Comparison of ENCODE assay signal across 8 cellular contexts in the genomic region with DNA sequence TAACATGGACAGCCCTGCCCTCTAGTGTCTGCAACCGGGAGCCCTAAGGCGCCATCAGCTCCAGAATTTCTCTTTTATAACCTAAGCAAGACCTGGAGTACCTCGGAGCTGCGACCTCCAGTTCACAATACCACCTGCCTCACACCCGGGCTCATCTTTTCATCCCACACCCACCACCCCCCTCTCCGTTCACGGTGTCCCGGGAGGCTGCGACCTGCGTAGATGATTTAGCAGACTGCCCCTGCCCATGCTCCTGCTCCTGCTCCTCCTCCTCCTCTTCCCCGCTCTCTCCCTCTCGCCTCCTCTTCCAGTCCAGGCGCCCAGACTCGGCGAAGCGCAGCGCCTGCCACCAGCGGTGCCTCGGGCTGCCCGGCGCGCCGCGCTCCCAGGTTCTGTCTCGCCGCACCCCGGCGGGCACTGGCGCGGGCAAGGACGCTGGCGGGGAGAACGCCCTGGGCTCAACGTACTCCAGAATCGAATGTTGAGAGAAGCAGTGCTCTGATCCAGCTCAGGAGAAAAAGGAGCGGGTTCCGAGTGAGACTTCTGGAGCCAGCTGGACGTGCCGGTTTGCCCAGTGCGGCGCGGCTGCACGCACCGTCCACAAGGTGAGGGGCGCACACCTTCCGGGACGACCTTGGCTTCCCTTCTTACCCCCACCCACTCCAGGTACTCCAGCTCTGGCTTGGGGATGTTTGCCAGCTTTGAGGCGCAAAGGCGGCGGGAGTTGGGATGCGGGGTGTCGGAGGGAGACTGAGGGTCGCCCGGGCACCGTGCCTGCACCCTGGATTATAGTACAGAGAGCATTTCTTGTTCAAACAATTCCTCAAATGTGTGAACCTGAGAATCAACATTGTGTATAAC. TPM values are rescaled to one million over a fixed set of nuclear protein-coding genes. Genes with fewer than 3 reads are reported as not detected.
DNase-seq lines count a peak whose midpoint lies in the region; ATAC-seq and TF ChIP-seq lines count a peak whose summit lies in the region.

A gene with protein sequence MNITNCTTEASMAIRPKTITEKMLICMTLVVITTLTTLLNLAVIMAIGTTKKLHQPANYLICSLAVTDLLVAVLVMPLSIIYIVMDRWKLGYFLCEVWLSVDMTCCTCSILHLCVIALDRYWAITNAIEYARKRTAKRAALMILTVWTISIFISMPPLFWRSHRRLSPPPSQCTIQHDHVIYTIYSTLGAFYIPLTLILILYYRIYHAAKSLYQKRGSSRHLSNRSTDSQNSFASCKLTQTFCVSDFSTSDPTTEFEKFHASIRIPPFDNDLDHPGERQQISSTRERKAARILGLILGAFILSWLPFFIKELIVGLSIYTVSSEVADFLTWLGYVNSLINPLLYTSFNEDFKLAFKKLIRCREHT (plus strand): TSS at position 310 of the 861 bp plus-strand sequence. CDS start 77,807 bp downstream, outside the sequence.

- H3K4me1 ChIP-seq in HUES6 (ENCODE audit: control insufficient read depth, insufficient read depth, low read length) (0 out of 2 replicates have a peak, but pooled peaks cover 6% of the 10 kb centered on the region), SK-N-SH (ENCODE audit: control insufficient read depth in 1 of 2, insufficient read depth in 2 of 2, low read depth in 1 of 2, low read length in 1 of 2) (peaks cover 0 to 15% of the 10 kb centered on the region in 2 experiments; a peak in 1 of 4 replicates), transverse colon (peaks cover 0 to 4% (median 0%) of the 10 kb centered on the region in 4 donors)

- no peak for TF ChIP-seq POLR2A in transverse colon (IDR thresholded peaks at IDR 0.05)

- no peaks in the 10 kb centered on the region for H3K79me2 ChIP-seq in SK-N-SH (ENCODE audit: insufficient read depth)

- peak within 1 kb of the TSS; percentile 64 for H3K4me3 ChIP-seq in HUES6 (ENCODE audit: low read depth, low read length)
- peak within 1 kb of the TSS; percentile 50 to 59 for H3K4me3 ChIP-seq in SK-N-SH (ENCODE audit: low read depth in 2 of 2, low read length in 1 of 2)
- peak within 1 kb of the TSS; percentile 34 for H3K4me3 ChIP-seq in fibroblast of the aortic adventitia (ENCODE audit: low read depth, low read length)
- H3K4me3 ChIP-seq in transverse colon: peak within 1 kb of the TSS in 1 of 4 donors; percentile 18

- H3K27me3 ChIP-seq in HUES6 (ENCODE audit: control insufficient read depth, insufficient read depth, low read length) (peaks cover 41% of the 10 kb centered on the region), SK-N-SH (ENCODE audit: insufficient read depth) (peaks cover 9% of the 10 kb centered on the region; the same call in 1 of the 2 replicates), transverse colon (peaks cover 32% of the 10 kb centered on the region)

- H3K36me3 ChIP-seq in HUES6 (ENCODE audit: control insufficient read depth, insufficient read depth, low read length) (no peaks in the 10 kb centered on the region), SK-N-SH (replicated peaks in 1 of 2; ENCODE audit: control insufficient read depth in 1 of 2, insufficient read depth in 2 of 2, low read length in 1 of 2) (no peaks in the 10 kb centered on the region), transverse colon (no peaks in the 10 kb centered on the region)

- no peaks in the 10 kb centered on the region for H3F3A ChIP-seq in SK-N-SH (replicated peaks; ENCODE audit: insufficient read depth)

- TF ChIP-seq CTCF in SK-N-SH (IDR thresholded peaks at IDR 0.05) (peak; percentile 57), fibroblast of the aortic adventitia (IDR thresholded peaks at IDR 0.05; ENCODE audit: insufficient read depth, low read length) (peak; percentile 52), omental fat pad (IDR thresholded peaks at IDR 0.05) (no peak), transverse colon (IDR thresholded peaks at IDR 0.05) (peak in 2 of 5 experiments; percentile 11 to 19)

- TF ChIP-seq RAD21 in SK-N-SH (IDR thresholded peaks at IDR 0.05; ENCODE audit: low read length): peak; percentile 86

- H3K9me2 ChIP-seq in SK-N-SH: no peaks in the 10 kb centered on the region

- H4K20me1 ChIP-seq in SK-N-SH (ENCODE audit: insufficient read depth): no peaks in the 10 kb centered on the region

- DNase-seq in COR-L47 (lab: John Stamatoyannopoulos, UW): peak; percentile 21
- DNase-seq in SK-N-SH: peak; percentile 86
- DNase-seq in fibroblast of the aortic adventitia (ENCODE audit: low read depth): peak; percentile 12
- no peak for DNase-seq in omental fat pad (ENCODE audit: low spot score)
- DNase-seq in transverse colon: no peak

- peak within 1 kb of the TSS; percentile 70 for H3K4me2 ChIP-seq in SK-N-SH

- no peak within 1 kb of the TSS for H3K27ac ChIP-seq in HUES6 (ENCODE audit: low read depth, low read length)
- peak within 1 kb of the TSS in 1 of 2 experiments; percentile 95; a peak in 2 of 4 replicates for H3K27ac ChIP-seq in SK-N-SH (ENCODE audit: low read depth in 2 of 2, low read length in 1 of 2)
- H3K27ac ChIP-seq in transverse colon: no peak within 1 kb of the TSS

- H3K9ac ChIP-seq in HUES6 (ENCODE audit: low read length): peak within 1 kb of the TSS; percentile 50
- H3K9ac ChIP-seq in SK-N-SH: no peak within 1 kb of the TSS

- no peak for TF ChIP-seq EP300 in SK-N-SH (IDR thresholded peaks at IDR 0.05; ENCODE audit: borderline replicate concordance in 1 of 2, low read depth in 1 of 2, low read length in 1 of 2)
- no peak for TF ChIP-seq EP300 in transverse colon (IDR thresholded peaks at IDR 0.05; ENCODE audit: low read depth)

- CTCF ChIA-PET in SK-N-SH (lab: Yijun Ruan, JAX): interaction anchor here (0.5 to 3.9 kb wide), 27 partner anchors 15 to 1186 kb away, joined by 3 to 68 read pairs (median 4); no protein-coding TSS in a partner anchor

- POLR2A ChIA-PET in SK-N-SH (lab: Yijun Ruan, JAX): interaction anchor here (0.5 to 3.1 kb wide), 13 partner anchors 12 to 1267 kb away, joined by 3 to 25 read pairs (median 4); no protein-coding TSS in a partner anchor

- intact Hi-C loops in transverse colon (cut with DNase I; ENCODE audit: low total_unique reads): no loop called here

- ATAC-seq in GM19043 (IDR thresholded peaks at IDR 0.05; ENCODE audit: low read depth, unreplicated experiment) (peak; percentile 61), omental fat pad (ENCODE audit: low FRiP score) (peak; percentile 86), HG03280 (IDR thresholded peaks at IDR 0.05; ENCODE audit: unreplicated experiment) (no peak)

- H2AFZ ChIP-seq in SK-N-SH (ENCODE audit: low read depth): peak within 1 kb of the TSS; percentile 51; the same call in 1 of the 2 replicates

- H3K9me3 ChIP-seq in HUES6 (ENCODE audit: control insufficient read depth, insufficient read depth, low read depth, low read length): no peaks in the 10 kb centered on the region
- H3K9me3 ChIP-seq in SK-N-SH: no peaks in the 10 kb centered on the region
- no peaks in the 10 kb centered on the region for H3K9me3 ChIP-seq in transverse colon

- 3% methylated on average over 55 of the region's 55 CpGs for WGBS in SK-N-SH (ENCODE audit: low lambda C conversion rate)
- 2 to 16% methylated on average over 16 to 49 of the region's 55 CpGs for WGBS in transverse colon (ENCODE audit: low coverage in 1 of 2), 2 donors

- in situ Hi-C loops in transverse colon (cut with MboI; ENCODE audit: low pct_ligation_motif_present in 1 of 4, low pct_unique_long_range_greater_than_20kb in 1 of 4, low sequenced_read_pairs in 3 of 4): no loop called here

TF ChIP-seq in SK-N-SH, 30 proteins besides CTCF, POLR2A, EP300 and RAD21:
- TF ChIP-seq SMC3 (IDR thresholded peaks at IDR 0.05; ENCODE audit: low read depth, low read length): peak; percentile 65; the same call in 1 of the 2 replicates
- TF ChIP-seq, protein P1, sequence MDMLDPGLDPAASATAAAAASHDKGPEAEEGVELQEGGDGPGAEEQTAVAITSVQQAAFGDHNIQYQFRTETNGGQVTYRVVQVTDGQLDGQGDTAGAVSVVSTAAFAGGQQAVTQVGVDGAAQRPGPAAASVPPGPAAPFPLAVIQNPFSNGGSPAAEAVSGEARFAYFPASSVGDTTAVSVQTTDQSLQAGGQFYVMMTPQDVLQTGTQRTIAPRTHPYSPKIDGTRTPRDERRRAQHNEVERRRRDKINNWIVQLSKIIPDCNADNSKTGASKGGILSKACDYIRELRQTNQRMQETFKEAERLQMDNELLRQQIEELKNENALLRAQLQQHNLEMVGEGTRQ (IDR thresholded peaks at IDR 0.05; ENCODE audit: borderline replicate concordance, low read depth, low read length): no peak

RNA-seq across cellular contexts. Expression of the gene that starts here (rescaled TPM):
- polyA plus RNA-seq in SK-N-SH (2012; rRNA removed): 0.02 and 0.03 TPM in 2 replicates
- polyA plus RNA-seq in SK-N-SH (2012; cell fraction: cytosol; rRNA removed): 0.05 and 0.12 TPM in 2 replicates
- 0.05 and 0.15 TPM in 2 replicates for polyA plus RNA-seq in SK-N-SH (2012; cell fraction: nucleus; rRNA removed)
- total RNA-seq in fibroblast of the aortic adventitia (ENCODE audit: low replicate concordance) (not detected in 2 replicates), omental fat pad (not detected), transverse colon (not detected)

Comparison
In these comparisons a context has a peak if more than half of its experiments do, and no peak if none do; other contexts are left out.
1. Peak in DNase-seq, H3K4me3 ChIP-seq and H3K4me2 ChIP-seq in SK-N-SH; RNA of the gene not detected or under 1 TPM.
2. Peak in DNase-seq and H3K4me3 ChIP-seq in fibroblast of the aortic adventitia; RNA of the gene not detected or under 1 TPM.
3. Peak in ATAC-seq in omental fat pad; RNA of the gene not detected or under 1 TPM.
4. CTCF ChIP-seq: peak in SK-N-SH (single experiment) and fibroblast of the aortic adventitia (single experiment); none in omental fat pad (0 of 3).